Comparison of ENCODE assay signal across 8 cellular contexts in genomic region chr9:128254855-128255759, GRCh38. TPM values are rescaled to one million over a fixed set of nuclear protein-coding genes. Genes with fewer than 3 reads are reported as not detected.
A peak's percentile ranks its signal among the peaks of the same experiment; 100 is the strongest.
DNase-seq lines count a peak whose midpoint lies in the region; ATAC-seq and TF ChIP-seq lines count a peak whose summit lies in the region.

No MANE protein-coding gene starts in this region.

- H3K79me2 ChIP-seq in SU-DHL-6 (ENCODE audit: insufficient read depth, low read length) (no peaks in the 10 kb centered on the region), hepatocyte (no peaks in the 10 kb centered on the region)

- H3K27ac ChIP-seq in SU-DHL-6 (ENCODE audit: low read depth, low read length): no peak overlapping the region
- peak overlapping the region; percentile 48 for H3K27ac ChIP-seq in hepatocyte

- H3K4me1 ChIP-seq in hepatocyte (ENCODE audit: insufficient read depth): no peaks in the 10 kb centered on the region

- H3K4me3 ChIP-seq in SU-DHL-6 (ENCODE audit: insufficient read depth, low read length, poor library complexity, severe bottlenecking) (no peak overlapping the region), hepatocyte (no peak overlapping the region)

- peak; percentile 95 for TF ChIP-seq CTCF in SU-DHL-6 (IDR thresholded peaks at IDR 0.05; ENCODE audit: insufficient read depth, low read length, poor library complexity, severe bottlenecking)
- peak; percentile 81 for TF ChIP-seq CTCF in hepatocyte (IDR thresholded peaks at IDR 0.05; ENCODE audit: poor library complexity)

- H3K27me3 ChIP-seq in SU-DHL-6 (ENCODE audit: low read length) (no peaks in the 10 kb centered on the region), hepatocyte (no peaks in the 10 kb centered on the region)

- ATAC-seq in GM18517 (IDR thresholded peaks at IDR 0.05; ENCODE audit: unreplicated experiment): no peak
- ATAC-seq in HG03025 (IDR thresholded peaks at IDR 0.05; ENCODE audit: low FRiP score, unreplicated experiment): no peak

- H3K36me3 ChIP-seq in SU-DHL-6 (ENCODE audit: low read length): no peaks in the 10 kb centered on the region
- H3K36me3 ChIP-seq in hepatocyte (replicated peaks; ENCODE audit: insufficient read depth, low read depth): no peaks in the 10 kb centered on the region

- H3K9me3 ChIP-seq in SU-DHL-6 (ENCODE audit: insufficient read depth, low read length): no peaks in the 10 kb centered on the region
- H3K9me3 ChIP-seq in hepatocyte (ENCODE audit: low read depth): no peaks in the 10 kb centered on the region

- 65% methylated on average over 17 of the region's 18 CpGs for WGBS in hepatocyte (ENCODE audit: low lambda C conversion rate, missing lambda C conversion rate)

- no peaks in the 10 kb centered on the region for H3F3A ChIP-seq in SU-DHL-6 (ENCODE audit: insufficient read depth)

- no peaks in the 10 kb centered on the region for H3K9me2 ChIP-seq in SU-DHL-6 (replicated peaks; ENCODE audit: insufficient read depth, low read length)
- H3K9me2 ChIP-seq in hepatocyte (replicated peaks; ENCODE audit: insufficient read depth): no peaks in the 10 kb centered on the region

- H2AFZ ChIP-seq in SU-DHL-6 (ENCODE audit: low read depth, low read length, severe bottlenecking) (no peak overlapping the region), hepatocyte (no peak overlapping the region)

- H4K20me1 ChIP-seq in SU-DHL-6 (ENCODE audit: low read depth, low read length): no peaks in the 10 kb centered on the region
- no peaks in the 10 kb centered on the region for H4K20me1 ChIP-seq in hepatocyte (ENCODE audit: insufficient read depth, poor library complexity, severe bottlenecking)

- no peak overlapping the region for H3K9ac ChIP-seq in SU-DHL-6 (ENCODE audit: low read length)

- peak; percentile 71 for DNase-seq in COLO668 (lab: John Stamatoyannopoulos, UW; ENCODE audit: unreplicated experiment)
- DNase-seq in HK-2 (ENCODE audit: unreplicated experiment): peak; percentile 59
- peak in 29 of 56 donors; percentile 13 to 71 (median 33) for DNase-seq in amygdala (lab: John Stamatoyannopoulos, UW)
- DNase-seq in hepatocyte (ENCODE audit: low spot score): peak; percentile 83
- DNase-seq in stimulated activated CD4-positive, alpha-beta T cell treated with anti-CD3 and anti-CD28 coated beads, Interleukin-12 subunit alpha, Interleukin-12 subunit beta, amount 100 ng/mL, for 4 hours: peak; percentile 54

- H3K4me2 ChIP-seq in SU-DHL-6 (ENCODE audit: low read depth, low read length, poor library complexity, severe bottlenecking) (no peak overlapping the region), hepatocyte (no peak overlapping the region)

RNA-seq across cellular contexts. Expression of gene GOLGA2, which starts 20.7 kb away (rescaled TPM):
- 76.4 and 79.9 TPM in 2 replicates for total RNA-seq in hepatocyte
- polyA plus RNA-seq in hepatocyte: 37.6 and 59.2 TPM in 2 replicates

RNA-seq across cellular contexts. Expression of gene SWI5, which starts 21.0 kb away (rescaled TPM):
- 29.0 and 33.0 TPM in 2 replicates for total RNA-seq in hepatocyte
- polyA plus RNA-seq in hepatocyte: 55.7 and 58.4 TPM in 2 replicates

RNA-seq across cellular contexts. Expression of gene DNM1, which starts 51.9 kb away (rescaled TPM):
- total RNA-seq in hepatocyte: 13.4 and 14.4 TPM in 2 replicates
- 37.2 and 40.6 TPM in 2 replicates for polyA plus RNA-seq in hepatocyte

Comparison
In these comparisons a context has a peak if more than half of its experiments do, and no peak if none do; other contexts are left out.
1. DNase-seq: peak in every context shown above with its lines; median percentile 83 in hepatocyte; 71 in COLO668; 59 in HK-2; 54 in stimulated activated CD4-positive, alpha-beta T cell treated with anti-CD3 and anti-CD28 coated beads, Interleukin-12 subunit alpha, Interleukin-12 subunit beta, amount 100 ng/mL, for 4 hours; 33 in amygdala.